23 cellular contexts compared by ENCODE assay signal in the genomic region with DNA sequence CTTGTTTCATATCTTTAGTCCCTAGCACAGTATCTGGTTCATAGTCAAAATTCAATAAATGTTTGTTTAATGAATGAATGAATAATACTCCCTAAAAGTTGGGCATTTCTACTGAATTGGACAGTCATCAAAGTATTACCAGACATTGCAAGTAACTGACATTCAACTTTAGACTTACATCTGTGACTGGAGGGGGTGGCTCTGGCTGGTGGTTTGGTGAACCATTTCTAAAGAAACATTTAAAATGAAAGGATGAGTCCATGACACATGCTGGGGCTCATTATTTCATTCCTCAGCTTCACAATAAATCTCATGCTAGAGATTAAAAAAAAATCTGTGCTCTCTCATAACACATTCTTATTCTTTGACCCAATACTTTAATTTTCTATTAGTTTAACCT.
"Had no signal": no experiment of that assay in that cellular context is flagged by ENCODE, and none has a peak within 500 bp of the region (broad histone marks: within the 10 kb centered on the region; RNA-seq: fewer than 3 reads in every experiment).

No MANE protein-coding gene starts in this region.

- H3K4me3 ChIP-seq: coronary artery, gastrocnemius medialis, left lung, lower lobe of right lung, right lobe of liver, SJCRH30, tibial nerve had no signal

- H3K27ac ChIP-seq: brain microvascular endothelial cell, coronary artery, gastrocnemius medialis, left lung, lower lobe of right lung, right lobe of liver, SJCRH30, tibial nerve had no signal

- H3K9me3 Mint-ChIP-seq: activated naive CD8-positive, alpha-beta T cell treated with anti-CD3 and anti-CD28 coated beads, Interleukin-2, amount 10 ng/mL, durations not matched to agents 7 days and 5 days; effector memory CD8-positive, alpha-beta T cell; natural killer cell; stimulated activated naive B cell treated with anti-CD40 and anti-IgM and Interleukin-4, amounts not matched to agents 10 μg/mL and 1 μg/mL and 100 μg/mL, for 72 hours had no signal

- H3K27me3 ChIP-seq: brain microvascular endothelial cell, gastrocnemius medialis, left lung, right lobe of liver, SJCRH30, tibial nerve had no signal

- H3K4me1 Mint-ChIP-seq: natural killer cell, T-helper 17 cell had no signal

- H3K4me1 ChIP-seq: gastrocnemius medialis, left lung, lower lobe of right lung, right lobe of liver, SJCRH30, tibial nerve had no signal

- ATAC-seq: effector memory CD8-positive, alpha-beta T cell; gastrocnemius medialis; left lung; lower lobe of right lung; natural killer cell; right lobe of liver; SK-N-SH treated with all-trans-retinoic acid at 6 μM for 48 hours; stimulated activated naive B cell treated with anti-CD40 and anti-IgM and Interleukin-4, amounts not matched to agents 10 μg/mL and 1 μg/mL and 100 μg/mL, for 72 hours; T-helper 17 cell had no signal

- H3K27me3 Mint-ChIP-seq: activated naive CD8-positive, alpha-beta T cell treated with anti-CD3 and anti-CD28 coated beads, Interleukin-2, amount 10 ng/mL, durations not matched to agents 7 days and 5 days; effector memory CD8-positive, alpha-beta T cell; progenitor cell of endocrine pancreas; stimulated activated naive B cell treated with anti-CD40 and anti-IgM and Interleukin-4, amounts not matched to agents 10 μg/mL and 1 μg/mL and 100 μg/mL, for 72 hours; T-helper 17 cell had no signal

- H3K4me3 Mint-ChIP-seq: activated naive CD8-positive, alpha-beta T cell treated with anti-CD3 and anti-CD28 coated beads, Interleukin-2, amount 10 ng/mL, durations not matched to agents 7 days and 5 days; effector memory CD8-positive, alpha-beta T cell; natural killer cell; stimulated activated naive B cell treated with anti-CD40 and anti-IgM and Interleukin-4, amounts not matched to agents 10 μg/mL and 1 μg/mL and 100 μg/mL, for 72 hours; T-helper 17 cell had no signal

- H3K27ac Mint-ChIP-seq: activated naive CD8-positive, alpha-beta T cell treated with anti-CD3 and anti-CD28 coated beads, Interleukin-2, amount 10 ng/mL, durations not matched to agents 7 days and 5 days; natural killer cell; progenitor cell of endocrine pancreas; stimulated activated naive B cell treated with anti-CD40 and anti-IgM and Interleukin-4, amounts not matched to agents 10 μg/mL and 1 μg/mL and 100 μg/mL, for 72 hours; T-helper 17 cell had no signal

- DNase-seq: activated CD4-positive, CD25-positive, alpha-beta regulatory T cell treated with anti-CD3 and anti-CD28 coated beads, Interleukin-2, amount 50 U/mL, for 72 hours; activated naive CD4-positive, alpha-beta T cell; activated naive CD8-positive, alpha-beta T cell treated with anti-CD3 and anti-CD28 coated beads, Interleukin-2, amount 10 ng/mL, durations not matched to agents 7 days and 5 days; activated T-cell treated with anti-CD3 and anti-CD28 coated beads for 4 hours; amniotic stem cell; brain microvascular endothelial cell; effector memory CD8-positive, alpha-beta T cell; erythroblast; gastrocnemius medialis; glutamatergic neuron; left lung; lower lobe of right lung; mesenchymal stem cell; natural killer cell; right lobe of liver; SJCRH30; stimulated activated CD4-positive, alpha-beta T cell treated with anti-CD3 and anti-CD28 coated beads, Interleukin-4, amount 100 ng/mL, for 24 hours; stimulated activated naive B cell treated with anti-CD40 and anti-IgM and Interleukin-4, amounts not matched to agents 10 μg/mL and 1 μg/mL and 100 μg/mL, for 72 hours; T-helper 17 cell had no signal
